ENCODE assay signal across 7 cellular contexts in the genomic region with DNA sequence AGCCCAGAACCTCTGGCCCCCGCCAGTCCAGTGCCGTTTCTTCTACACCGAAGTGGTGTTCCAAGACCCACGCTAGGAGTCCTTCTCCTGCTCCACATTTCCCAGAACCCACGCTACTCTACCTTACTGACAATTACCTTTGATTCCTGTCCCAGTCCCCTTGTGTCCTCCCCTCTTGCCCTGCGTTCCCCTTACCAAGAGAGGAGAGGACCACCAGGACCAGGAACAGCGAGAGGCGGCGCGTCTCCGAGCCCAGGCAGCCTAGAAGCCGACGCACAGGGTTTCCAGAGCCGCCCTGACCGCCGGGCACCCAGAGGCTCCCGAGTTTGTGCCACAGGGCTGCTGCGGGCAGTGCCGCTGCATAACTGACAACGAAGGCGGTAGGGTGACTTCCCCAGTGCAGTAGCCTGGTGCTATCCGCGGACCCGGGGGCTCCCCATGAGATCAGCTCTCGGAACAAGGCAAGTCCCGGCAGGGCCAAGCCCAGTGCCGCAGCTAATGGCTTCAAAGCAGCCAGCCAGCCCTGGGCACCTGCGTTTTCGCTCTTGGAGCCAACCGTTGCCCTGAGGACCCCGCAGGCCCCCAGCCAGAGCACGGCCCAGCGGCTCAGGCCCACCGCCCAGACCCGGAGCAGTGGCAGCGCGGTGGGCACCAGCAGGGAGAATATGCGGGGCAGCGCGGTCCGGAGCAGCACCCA. TPM values are rescaled to one million over a fixed set of nuclear protein-coding genes. Genes with fewer than 3 reads are reported as not detected.
DNase-seq lines count a peak whose midpoint lies in the region; ATAC-seq and TF ChIP-seq lines count a peak whose summit lies in the region.

No MANE protein-coding gene starts in this region.

- peak overlapping the region; percentile 99 for H3K4me3 Mint-ChIP-seq in natural killer cell

- ATAC-seq in GM18498 (IDR thresholded peaks at IDR 0.05; ENCODE audit: unreplicated experiment) (peak; percentile 16), HG02678 (IDR thresholded peaks at IDR 0.05; ENCODE audit: unreplicated experiment) (peak; percentile 19), natural killer cell (peak; percentile 45 to 62 (median 56)), upper lobe of right lung (peak; percentile 47)

- H3K9me3 Mint-ChIP-seq in natural killer cell, result no peaks in the 10 kb centered on the region

- DNase-seq in NT2/D1 (ENCODE audit: low read depth, low spot score) (no peak), fibroblast of the aortic adventitia (ENCODE audit: low read depth) (peak; percentile 22), natural killer cell (peak; percentile 69), upper lobe of right lung (peak; percentile 82)
- DNase-seq in activated gamma-delta T cell treated with anti-CD3 and anti-CD28 coated beads, Interleukin-2, amount 50 U/mL, for 16 hours (ENCODE audit: low read depth), result peak; percentile 40

- no peaks in the 10 kb centered on the region for H3K36me3 ChIP-seq in NT2/D1 (ENCODE audit: insufficient read depth, insufficient read length, low read length)
- peaks cover 47% of the 10 kb centered on the region for H3K36me3 ChIP-seq in upper lobe of right lung

- H3K27ac ChIP-seq in upper lobe of right lung, result peak overlapping the region; percentile 97

- H3K27ac Mint-ChIP-seq in natural killer cell, result peak overlapping the region; percentile 100

- peaks cover 75 to 85% of the 10 kb centered on the region in 2 donors for H3K4me1 Mint-ChIP-seq in natural killer cell

- H3K4me1 ChIP-seq in NT2/D1 (ENCODE audit: insufficient read depth, insufficient read length) (no peaks in the 10 kb centered on the region), upper lobe of right lung (peaks cover 23% of the 10 kb centered on the region)

- H3K36me3 Mint-ChIP-seq in natural killer cell, result peaks cover 32% of the 10 kb centered on the region

- H3K27me3 ChIP-seq in NT2/D1 (ENCODE audit: insufficient read depth, insufficient read length), result peaks cover 79% of the 10 kb centered on the region
- no peaks in the 10 kb centered on the region for H3K27me3 ChIP-seq in upper lobe of right lung

- TF ChIP-seq CTCF in fibroblast of the aortic adventitia (IDR thresholded peaks at IDR 0.05; ENCODE audit: insufficient read depth, low read length), result no peak
- TF ChIP-seq CTCF in natural killer cell (IDR thresholded peaks at IDR 0.05), result no peak
- no peak for TF ChIP-seq CTCF in upper lobe of right lung (IDR thresholded peaks at IDR 0.05)

- H3K27me3 Mint-ChIP-seq in natural killer cell (ENCODE audit: low read depth in 2 of 2), result no peaks in the 10 kb centered on the region

- peak overlapping the region; percentile 76 for H3K9ac ChIP-seq in NT2/D1 (ENCODE audit: insufficient read length, low read depth)

- intact Hi-C loops in natural killer cell (cut with micrococcal nuclease), result loop anchor here (1.0 to 5.0 kb wide), 2 partner anchors 15 to 349 kb away; a partner anchor contains a TSS
- intact Hi-C loops in upper lobe of right lung (cut with DNase I), result no loop called here

- H3K4me3 ChIP-seq in NT2/D1 (ENCODE audit: insufficient read length, low read depth) (peak overlapping the region; percentile 61), fibroblast of the aortic adventitia (ENCODE audit: low read depth, low read length) (peak overlapping the region; percentile 93), upper lobe of right lung (peak overlapping the region; percentile 98)

- H3K9me3 ChIP-seq in NT2/D1 (ENCODE audit: insufficient read depth, low read length) (no peaks in the 10 kb centered on the region), upper lobe of right lung (no peaks in the 10 kb centered on the region)

RNA-seq across cellular contexts. Expression of a gene that starts 0.5 kb away (rescaled TPM):
- total RNA-seq in fibroblast of the aortic adventitia (ENCODE audit: low replicate concordance) (11.9 and 25.2 TPM in 2 replicates), natural killer cell (100 to 1,000 TPM; 134 to 193 (median 179) TPM), upper lobe of right lung (60.4 TPM)

RNA-seq across cellular contexts. Expression of a gene that starts 1.0 kb away (rescaled TPM):
- total RNA-seq in fibroblast of the aortic adventitia (ENCODE audit: low replicate concordance) (10.8 and 11.5 TPM in 2 replicates), natural killer cell (100 to 1,000 TPM; 112 to 190 (median 182) TPM), upper lobe of right lung (47.2 TPM)

RNA-seq across cellular contexts. Expression of a gene that starts 9.1 kb away (rescaled TPM):
- total RNA-seq in fibroblast of the aortic adventitia (ENCODE audit: low replicate concordance) (36.2 and 38.0 TPM in 2 replicates), natural killer cell (100 to 1,000 TPM; 160 to 170 (median 161) TPM), upper lobe of right lung (86.9 TPM)

RNA-seq across cellular contexts. Expression of a gene that starts 14.5 kb away (rescaled TPM):
- 12.4 and 17.0 TPM in 2 replicates for total RNA-seq in fibroblast of the aortic adventitia (ENCODE audit: low replicate concordance)
- total RNA-seq in natural killer cell, result 100 to 1,000 TPM; 162 to 221 (median 209) TPM
- total RNA-seq in upper lobe of right lung, result 56.4 TPM

RNA-seq across cellular contexts. Expression of a gene that starts 36.2 kb away (rescaled TPM):
- total RNA-seq in fibroblast of the aortic adventitia (ENCODE audit: low replicate concordance) (2.6 TPM in 1 of 2 replicates, not detected in the other), natural killer cell (10 to 100 TPM in 2 of 3 donors, 1 to 10 TPM in 1; 4.2 to 13.7 (median 10.4) TPM), upper lobe of right lung (0.64 TPM)
